24 cellular contexts compared by ENCODE assay signal in genomic region chr11:119635776-119636175, GRCh38.
"Had no signal": no experiment of that assay in that cellular context is flagged by ENCODE, and none has a peak within 500 bp of the region (broad histone marks: within the 10 kb centered on the region; RNA-seq: fewer than 3 reads in every experiment).

No MANE protein-coding gene starts in this region.

- H3K27me3 ChIP-seq: dorsolateral prefrontal cortex, right lobe of liver, testis had no signal

- H3K4me1 ChIP-seq: gastrocnemius medialis, parathyroid adenoma, right lobe of liver, spleen, testis, tibial artery had no signal

- H3K9ac ChIP-seq: parathyroid adenoma had no signal

- H3K27ac ChIP-seq: dorsolateral prefrontal cortex, epithelial cell of prostate, gastrocnemius medialis, neutrophil, parathyroid adenoma, right lobe of liver, skin epidermis, spleen, testis, tibial artery had no signal

- DNase-seq: dorsolateral prefrontal cortex; effector CD4-positive, alpha-beta T cell; foreskin fibroblast; gastrocnemius medialis; head of caudate nucleus; naive thymus-derived CD4-positive, alpha-beta T cell; nephron progenitor cell; right lobe of liver; spleen; stimulated activated CD4-positive, alpha-beta T cell treated with anti-CD3 and anti-CD28 coated beads, Interleukin-4, amount 100 ng/mL, for 4 hours; stimulated activated naive CD8-positive, alpha-beta T cell treated with anti-CD3 and anti-CD28 coated beads, Interleukin-15, Interleukin-2, amounts not matched to agents 100 U/mL and 50 U/mL, for 24 hours; substantia nigra; testis; tibial artery had no signal

- H3K36me3 Mint-ChIP-seq: memory B cell; naive thymus-derived CD4-positive, alpha-beta T cell; stimulated activated memory B cell treated with anti-CD40 and anti-IgM and Interleukin-4, amounts not matched to agents 10 μg/mL and 1 μg/mL and 100 μg/mL, for 72 hours; type B pancreatic cell had no signal

- H3K36me3 ChIP-seq: gastrocnemius medialis, neutrophil, right lobe of liver, spleen, tibial artery had no signal

- H3K79me2 ChIP-seq: parathyroid adenoma had no signal

- H3K4me1 Mint-ChIP-seq: memory B cell; naive thymus-derived CD4-positive, alpha-beta T cell; stimulated activated memory B cell treated with anti-CD40 and anti-IgM and Interleukin-4, amounts not matched to agents 10 μg/mL and 1 μg/mL and 100 μg/mL, for 72 hours had no signal

- H2AFZ ChIP-seq: parathyroid adenoma had no signal

- H3K4me3 ChIP-seq: dorsolateral prefrontal cortex, gastrocnemius medialis, lung, right lobe of liver, skin epidermis, spleen, testis, tibial artery had no signal

- ATAC-seq: esophagus mucosa; gastrocnemius medialis; naive thymus-derived CD4-positive, alpha-beta T cell; right lobe of liver; stimulated activated memory B cell treated with anti-CD40 and anti-IgM and Interleukin-4, amounts not matched to agents 10 μg/mL and 1 μg/mL and 100 μg/mL, for 72 hours; stimulated activated naive CD8-positive, alpha-beta T cell treated with anti-CD3 and anti-CD28 coated beads, Interleukin-15, Interleukin-2, amounts not matched to agents 100 U/mL and 50 U/mL, for 24 hours had no signal

- H3K4me3 Mint-ChIP-seq: memory B cell; naive thymus-derived CD4-positive, alpha-beta T cell; nephron progenitor cell; stimulated activated memory B cell treated with anti-CD40 and anti-IgM and Interleukin-4, amounts not matched to agents 10 μg/mL and 1 μg/mL and 100 μg/mL, for 72 hours; type B pancreatic cell had no signal

- H3K9me3 ChIP-seq: gastrocnemius medialis, neutrophil, right lobe of liver, spleen, testis, tibial artery had no signal

- H3K27ac Mint-ChIP-seq: memory B cell; naive thymus-derived CD4-positive, alpha-beta T cell; nephron progenitor cell; progenitor cell of endocrine pancreas; stimulated activated memory B cell treated with anti-CD40 and anti-IgM and Interleukin-4, amounts not matched to agents 10 μg/mL and 1 μg/mL and 100 μg/mL, for 72 hours; type B pancreatic cell had no signal

- H3K9me3 Mint-ChIP-seq: memory B cell, type B pancreatic cell had no signal
